ENCODE assay signal across 9 cellular contexts in genomic region chr13:30907167-30907761, GRCh38. TPM values are rescaled to one million over a fixed set of nuclear protein-coding genes. Genes with fewer than 3 reads are reported as not detected.
DNase-seq lines count a peak whose midpoint lies in the region; ATAC-seq and TF ChIP-seq lines count a peak whose summit lies in the region.
"Had no signal": no experiment of that assay in that cellular context is flagged by ENCODE, and none has a peak within 500 bp of the region (broad histone marks: within the 10 kb centered on the region; RNA-seq: fewer than 3 reads in every experiment).

No MANE protein-coding gene starts in this region.

- no peaks in the 10 kb centered on the region for H3K79me1 ChIP-seq in mesenchymal stem cell (replicated peaks; ENCODE audit: low read length, poor library complexity, severe bottlenecking)

- no peak for DNase-seq in Peyer's patch
- no peak for DNase-seq in endodermal cell
- DNase-seq in mesenchymal stem cell = peak; percentile 95
- no peak for DNase-seq in type B pancreatic cell (ENCODE audit: extremely low spot score, unreplicated experiment)
- no peak for DNase-seq in HT-29 (ENCODE audit: low spot score)
- no peak for DNase-seq in GM10248 (ENCODE audit: extremely low spot score)
- DNase-seq: NCI-H2081 had no signal

- H3K27ac ChIP-seq in Peyer's patch (peak overlapping the region in 2 of 4 donors; percentile 25 to 27), endodermal cell (ENCODE audit: low read depth, low read length) (no peak overlapping the region), mesenchymal stem cell (ENCODE audit: low read length, poor library complexity, severe bottlenecking) (peak overlapping the region; percentile 28)

- H3K27ac Mint-ChIP-seq in endodermal cell (no peak overlapping the region), type B pancreatic cell (no peak overlapping the region)

- peak overlapping the region in 1 of 2 experiments; percentile 26 for H3K14ac ChIP-seq in mesenchymal stem cell (ENCODE audit: low read length in 2 of 2)

- H2BK12ac ChIP-seq in mesenchymal stem cell (ENCODE audit: low read length in 2 of 2) = peak overlapping the region; percentile 96 to 100

- H2BK5ac ChIP-seq in mesenchymal stem cell (ENCODE audit: low read depth, low read length, poor library complexity, severe bottlenecking) = no peak overlapping the region

- peak overlapping the region; percentile 99 for H4K8ac ChIP-seq in mesenchymal stem cell (ENCODE audit: low read length)

- H3K36me3 Mint-ChIP-seq in endodermal cell (ENCODE audit: low read depth) (no peaks in the 10 kb centered on the region), type B pancreatic cell (peaks cover 5% of the 10 kb centered on the region)

- CTCF ChIA-PET in GM10248 (lab: Yijun Ruan, JAX) = no interaction called here

- no peak overlapping the region for H3K23ac ChIP-seq in mesenchymal stem cell (ENCODE audit: low read length in 2 of 2)

- H3K9ac ChIP-seq in endodermal cell (ENCODE audit: extremely low read depth, low read length, poor library complexity, severe bottlenecking) = no peak overlapping the region
- peak overlapping the region; percentile 92 for H3K9ac ChIP-seq in mesenchymal stem cell (ENCODE audit: low read length)

- no peak overlapping the region for H2BK15ac ChIP-seq in mesenchymal stem cell (ENCODE audit: low read depth, poor library complexity, severe bottlenecking)

- TF ChIP-seq CTCF in Peyer's patch (IDR thresholded peaks at IDR 0.05) (no peak), endodermal cell (conservative IDR thresholded peaks at IDR 0.05) (no peak), type B pancreatic cell (conservative IDR thresholded peaks at IDR 0.05) (no peak), GM10248 (IDR thresholded peaks at IDR 0.05; ENCODE audit: control extremely low read depth, extremely low read depth, low read depth, missing control alignments) (no peak)

- H3K4ac ChIP-seq in mesenchymal stem cell (ENCODE audit: low read depth in 1 of 2, low read length in 2 of 2) = peak overlapping the region; percentile 65 to 99

- H3K27me3 ChIP-seq in Peyer's patch (peaks cover 0 to 18% of the 10 kb centered on the region in 2 donors), endodermal cell (ENCODE audit: control insufficient read depth, insufficient read depth, low read length, poor library complexity, severe bottlenecking) (peaks cover 61% of the 10 kb centered on the region), mesenchymal stem cell (ENCODE audit: control insufficient read depth in 1 of 2, insufficient read depth in 1 of 2, low read length in 2 of 2) (no peaks in the 10 kb centered on the region)

- no peak for TF ChIP-seq POLR2A in Peyer's patch (IDR thresholded peaks at IDR 0.05)

- peak overlapping the region; percentile 100 for H4K91ac ChIP-seq in mesenchymal stem cell (ENCODE audit: low read length)

- no peak overlapping the region for H2AFZ ChIP-seq in mesenchymal stem cell (ENCODE audit: low read depth, low read length)

- no peak for ATAC-seq in GM19452 (IDR thresholded peaks at IDR 0.05; ENCODE audit: unreplicated experiment)

- H3K4me3 ChIP-seq in Peyer's patch (peak overlapping the region in 3 of 4 donors; percentile 24 to 46 (median 34)), endodermal cell (ENCODE audit: low read length) (no peak overlapping the region), mesenchymal stem cell (ENCODE audit: insufficient read depth in 1 of 2, low read depth in 1 of 2, low read length in 2 of 2) (peak overlapping the region in 1 of 2 experiments; percentile 94)

- peak overlapping the region; percentile 100 for H3K18ac ChIP-seq in mesenchymal stem cell (ENCODE audit: low read depth in 1 of 2, low read length in 2 of 2)

- H3K4me2 ChIP-seq in mesenchymal stem cell (ENCODE audit: low read length, poor library complexity, severe bottlenecking) = no peak overlapping the region

- peak overlapping the region; percentile 3 for H2AK5ac ChIP-seq in mesenchymal stem cell (ENCODE audit: low read length, severe bottlenecking)

- H3K9me3 ChIP-seq in Peyer's patch (no peaks in the 10 kb centered on the region), endodermal cell (ENCODE audit: control insufficient read depth, low read length) (no peaks in the 10 kb centered on the region), mesenchymal stem cell (ENCODE audit: control insufficient read depth, low read length) (no peaks in the 10 kb centered on the region)

- H3K4me1 ChIP-seq in Peyer's patch (peaks cover 0 to 16% (median 0%) of the 10 kb centered on the region in 4 donors), endodermal cell (ENCODE audit: control insufficient read depth, insufficient read depth, low read length) (no peaks in the 10 kb centered on the region), mesenchymal stem cell (ENCODE audit: control insufficient read depth, insufficient read depth, low read depth, low read length) (peaks cover 21% of the 10 kb centered on the region)

- POLR2A ChIA-PET in GM10248 (lab: Yijun Ruan, JAX) = no interaction called here

- 84 to 90% methylated on average over 7 to 8 of the region's 8 CpGs for WGBS in endodermal cell (ENCODE audit: insufficient coverage in 1 of 2, insufficient read length in 1 of 2), 2 experiments
- 15% methylated on average over 8 of the region's 8 CpGs for WGBS in mesenchymal stem cell

- no peaks in the 10 kb centered on the region for H3K36me3 ChIP-seq in Peyer's patch
- H3K36me3 ChIP-seq in endodermal cell (ENCODE audit: control insufficient read depth, insufficient read depth, low read length) = no peaks in the 10 kb centered on the region
- peaks cover 12 to 28% of the 10 kb centered on the region in 2 experiments for H3K36me3 ChIP-seq in mesenchymal stem cell (ENCODE audit: control insufficient read depth in 1 of 2, insufficient read depth in 2 of 2, low read depth in 1 of 2, low read length in 2 of 2)

- H3K4me1 Mint-ChIP-seq in endodermal cell = peaks cover 2% of the 10 kb centered on the region
- peaks cover 18% of the 10 kb centered on the region for H3K4me1 Mint-ChIP-seq in type B pancreatic cell (ENCODE audit: unreplicated experiment)

- H3K4me3 Mint-ChIP-seq in endodermal cell = peak overlapping the region; percentile 12
- H3K4me3 Mint-ChIP-seq in type B pancreatic cell = peak overlapping the region; percentile 79

- H3K9me3 Mint-ChIP-seq in endodermal cell = no peaks in the 10 kb centered on the region
- H3K9me3 Mint-ChIP-seq in type B pancreatic cell = peaks cover 9% of the 10 kb centered on the region

- H2BK120ac ChIP-seq in mesenchymal stem cell (ENCODE audit: low read depth, low read length) = peak overlapping the region; percentile 99

- H3K27me3 Mint-ChIP-seq in endodermal cell (ENCODE audit: insufficient read depth) (peaks cover 62% of the 10 kb centered on the region), type B pancreatic cell (peaks cover 63% of the 10 kb centered on the region)

RNA-seq across cellular contexts. Expression of gene MEDAG, which starts 1.2 kb away (rescaled TPM):
- total RNA-seq in Peyer's patch (10 to 100 TPM in 1 of 4 donors, 1 to 10 TPM in 3; 4.9 to 21.5 (median 8.7) TPM), endodermal cell (under 1 TPM; 0.13 to 0.33 TPM), type B pancreatic cell (ENCODE audit: low replicate concordance) (0.36 and 0.40 TPM in 2 replicates)
- 0.64 TPM for polyA plus RNA-seq in endodermal cell (2013, experiment 1 of 2)
- 0.21 TPM for polyA plus RNA-seq in endodermal cell (2013, experiment 2 of 2)
- polyA plus RNA-seq in mesenchymal stem cell (2013, experiment 1 of 2) = 1.5 TPM
- 1.6 TPM for polyA plus RNA-seq in mesenchymal stem cell (2013, experiment 2 of 2)
- not detected in 2 replicates for total RNA-seq in HT-29 (2014; rRNA removed; shearing (Covaris generic))

RNA-seq across cellular contexts. Expression of gene TEX26, which starts 25.2 kb away (rescaled TPM):
- total RNA-seq in Peyer's patch = not detected
- not detected for total RNA-seq in endodermal cell
- 0.78 TPM for polyA plus RNA-seq in endodermal cell (2013, experiment 1 of 2)
- polyA plus RNA-seq in endodermal cell (2013, experiment 2 of 2) = 0.75 TPM
- polyA plus RNA-seq in mesenchymal stem cell (2013, experiment 1 of 2) = 0.11 TPM
- 0.16 TPM for polyA plus RNA-seq in mesenchymal stem cell (2013, experiment 2 of 2)
- not detected in 2 replicates for total RNA-seq in type B pancreatic cell (ENCODE audit: low replicate concordance)
- total RNA-seq in HT-29 (2014; rRNA removed; shearing (Covaris generic)) = not detected in 2 replicates
- polyA plus RNA-seq: urinary bladder had no signal
